ENCODE assay signal across 8 cellular contexts in the genomic region with DNA sequence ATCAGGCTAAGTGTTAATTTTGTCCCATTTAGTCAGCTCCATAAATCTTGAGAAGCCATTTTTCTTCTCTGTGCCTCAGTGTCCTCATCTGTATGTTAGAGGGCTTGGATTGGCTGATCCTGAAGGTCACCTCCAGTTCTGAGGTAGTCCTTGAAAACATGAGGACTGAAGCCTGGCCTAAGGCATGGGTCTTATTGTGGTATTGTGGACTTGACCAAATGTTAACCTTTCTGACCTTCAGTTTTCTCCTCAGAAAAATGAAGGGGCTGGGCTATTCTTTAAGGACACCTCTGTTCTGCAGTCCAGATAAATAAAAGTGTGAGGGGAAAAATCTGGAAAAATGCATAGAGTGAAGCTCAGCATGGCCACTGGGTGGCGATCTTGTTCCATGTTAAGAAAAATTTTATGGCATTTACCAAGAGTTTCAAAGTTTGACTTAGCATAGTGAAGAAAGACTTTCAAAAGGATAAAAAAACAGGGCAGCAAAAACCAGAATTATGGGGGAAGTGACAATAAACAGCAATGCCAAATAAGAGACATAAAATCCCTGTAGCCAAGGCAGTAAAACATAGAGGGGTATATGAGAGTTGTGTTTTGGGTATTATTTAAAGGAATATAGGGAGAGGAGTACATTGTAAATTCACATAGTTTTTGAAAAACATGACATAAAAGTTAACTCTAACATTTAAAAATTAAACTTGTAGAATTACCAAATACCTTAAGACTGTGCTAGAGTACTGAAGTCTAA. TPM values are rescaled to one million over a fixed set of nuclear protein-coding genes. Genes with fewer than 3 reads are reported as not detected.
DNase-seq lines count a peak whose midpoint lies in the region; ATAC-seq, FAIRE-seq and TF ChIP-seq lines count a peak whose summit lies in the region.

No MANE protein-coding gene starts in this region.

- TF ChIP-seq POLR2A in adrenal gland (IDR thresholded peaks at IDR 0.05): no peak

- ATAC-seq in GM21825 (IDR thresholded peaks at IDR 0.05; ENCODE audit: unreplicated experiment): peak; percentile 68

- no peaks in the 10 kb centered on the region for H3K36me3 ChIP-seq in adrenal gland (replicated peaks in 1 of 2)

- 0% methylated on average over 1 of the region's 1 CpG for WGBS in adrenal gland, 4 donors

- peak; percentile 88 for TF ChIP-seq CTCF in D721Med (IDR thresholded peaks at IDR 0.05; ENCODE audit: insufficient read depth, missing control alignments)
- TF ChIP-seq CTCF in adrenal gland (IDR thresholded peaks at IDR 0.05): peak; percentile 79 to 96 (median 88)

- H3K4me1 ChIP-seq in adrenal gland (replicated peaks in 1 of 2): no peaks in the 10 kb centered on the region

- no peaks in the 10 kb centered on the region for H3K9me3 ChIP-seq in adrenal gland (replicated peaks in 1 of 3)

- intact Hi-C loops in adrenal gland (cut with DNase I): loop anchor here (2.0 to 10.0 kb wide), 3 partner anchors 167 to 207 kb away; no protein-coding TSS in a partner anchor

- H3K4me3 ChIP-seq in adrenal gland: no peak overlapping the region

- H3K27me3 ChIP-seq in adrenal gland: no peaks in the 10 kb centered on the region

- peak; percentile 91 for FAIRE-seq in D721Med (lab: Jason Lieb, UNC)

- no peak overlapping the region for H3K27ac ChIP-seq in adrenal gland

- DNase-seq in D721Med (ENCODE audit: insufficient read length, low spot score) (no peak), NAMALWA (ENCODE audit: low spot score) (peak; percentile 74), T-helper 1 cell (peak in 4 of 5 donors; percentile 42 to 59 (median 50)), adrenal gland (peak; percentile 49 to 83 (median 61)), hypothalamus (lab: John Stamatoyannopoulos, UW) (peak in 27 of 51 donors; percentile 2 to 71 (median 13)), HPDE6-E6E7 (ENCODE audit: extremely low spot score) (no peak)
- peak; percentile 72 for DNase-seq in stimulated activated CD4-positive, alpha-beta T cell treated with anti-CD3 and anti-CD28 coated beads, Interleukin-12 subunit alpha, Interleukin-12 subunit beta, amount 100 ng/mL, for 4 hours

RNA-seq across cellular contexts. Expression of a gene that starts 13.2 kb away (rescaled TPM):
- total RNA-seq in adrenal gland: 10 to 100 TPM; 17.1 to 55.9 (median 47.1) TPM
- polyA plus RNA-seq in adrenal gland: 10 to 100 TPM; 17.4 to 74.8 (median 49.5) TPM

Comparison
In these comparisons a context has a peak if more than half of its experiments do, and no peak if none do; other contexts are left out.
1. DNase-seq: peak in NAMALWA (single experiment), T-helper 1 cell (4 of 5), adrenal gland (7 of 7), hypothalamus (27 of 51) and stimulated activated CD4-positive, alpha-beta T cell treated with anti-CD3 and anti-CD28 coated beads, Interleukin-12 subunit alpha, Interleukin-12 subunit beta, amount 100 ng/mL, for 4 hours (single experiment); none in D721Med (single experiment) and HPDE6-E6E7 (single experiment).